18 cellular contexts compared by ENCODE assay signal in genomic region chr22:36565152-36565507, GRCh38. TPM values are rescaled to one million over a fixed set of nuclear protein-coding genes. Genes with fewer than 3 reads are reported as not detected.
DNase-seq lines count a peak whose midpoint lies in the region; ATAC-seq and TF ChIP-seq lines count a peak whose summit lies in the region.
"Had no signal": no experiment of that assay in that cellular context is flagged by ENCODE, and none has a peak within 500 bp of the region (broad histone marks: within the 10 kb centered on the region; RNA-seq: fewer than 3 reads in every experiment).

No MANE protein-coding gene starts in this region.

- BruUV-seq in HCT116 (replicated peaks; lab: Mats Ljungman, UMichigan), result no TSS peak

- H3K27ac Mint-ChIP-seq in GM23338, result no peak overlapping the region
- H3K27ac Mint-ChIP-seq: B cell; CD4-positive, alpha-beta T cell; CD8-positive, alpha-beta T cell had no signal

- no peak for TF ChIP-seq RAD21 in HCT116 (IDR thresholded peaks at IDR 0.05; ENCODE audit: low read depth)

- H3K4me1 Mint-ChIP-seq in GM23338, result peaks cover 39% of the 10 kb centered on the region

- H3K9me3 ChIP-seq in HCT116 (ENCODE audit: control insufficient read depth in 1 of 2, insufficient read depth in 1 of 2, low read depth in 1 of 2, low read length in 2 of 2) (no peaks in the 10 kb centered on the region), SJCRH30 (replicated peaks) (no peaks in the 10 kb centered on the region), osteoblast (ENCODE audit: low read depth, low read length) (no peaks in the 10 kb centered on the region)
- H3K9me3 ChIP-seq: BLaER1 treated with 17β-estradiol and CSF1 and Interleukin-3, amounts not matched to agents 10 nM and 100 nM; Caco-2 had no signal

- POLR2A ChIA-PET in HCT116 (lab: Charles Lee), result no interaction called here

- H3K27me3 ChIP-seq in GM23338 (ENCODE audit: insufficient read depth), result no peaks in the 10 kb centered on the region
- H3K27me3 ChIP-seq in HCT116 (ENCODE audit: insufficient read depth, low read length), result no peaks in the 10 kb centered on the region
- H3K27me3 ChIP-seq in SJCRH30, result no peaks in the 10 kb centered on the region
- peaks cover 16% of the 10 kb centered on the region for H3K27me3 ChIP-seq in osteoblast (ENCODE audit: insufficient read depth, low read length)

- H2AFZ ChIP-seq in GM23338 (peak overlapping the region; percentile 78), HCT116 (ENCODE audit: low read depth, low read length, poor library complexity, severe bottlenecking) (no peak overlapping the region), osteoblast (ENCODE audit: low read length) (no peak overlapping the region)

- H3K4me3 ChIP-seq in GM23338, result no peak overlapping the region
- H3K4me3 ChIP-seq in HCT116 (replicated peaks in 1 of 2; ENCODE audit: low read depth in 1 of 2, low read length in 2 of 2), result no peak overlapping the region
- H3K4me3 ChIP-seq in SJCRH30, result peak overlapping the region; percentile 53; the same call in 1 of the 2 replicates
- no peak overlapping the region for H3K4me3 ChIP-seq in osteoblast (ENCODE audit: insufficient read depth, low read length)
- H3K4me3 ChIP-seq: BLaER1 treated with 17β-estradiol and CSF1 and Interleukin-3, amounts not matched to agents 10 nM and 100 nM had no signal

- no peaks in the 10 kb centered on the region for H3K9me3 Mint-ChIP-seq in GM23338
- H3K9me3 Mint-ChIP-seq: CD4-positive, alpha-beta T cell; CD8-positive, alpha-beta T cell had no signal

- no peaks in the 10 kb centered on the region; the same call in 1 of the 2 replicates for H3F3A ChIP-seq in GM23338 (replicated peaks; ENCODE audit: low read depth)

- H3K4me1 ChIP-seq in GM23338 (ENCODE audit: insufficient read depth) (peaks cover 32% of the 10 kb centered on the region), HCT116 (ENCODE audit: control insufficient read depth in 1 of 2, insufficient read depth in 2 of 2, low read length in 2 of 2) (peaks cover 10 to 39% of the 10 kb centered on the region in 2 experiments; a peak in 3 of 4 replicates), SJCRH30 (peaks cover 14% of the 10 kb centered on the region), osteoblast (ENCODE audit: insufficient read depth, low read length) (peaks cover 6% of the 10 kb centered on the region)
- H3K4me1 ChIP-seq: Caco-2 had no signal

- CTCF ChIA-PET in HCT116 (lab: Charles Lee), result interaction anchor here (1.0 kb wide), 1 partner anchor 12 kb away, joined by 3 read pairs; no protein-coding TSS in a partner anchor

- intact Hi-C loops in HCT116 (cut with micrococcal nuclease), result no loop called here

- no peak for TF ChIP-seq POLR2A in HCT116 (IDR thresholded peaks at IDR 0.05; ENCODE audit: borderline replicate concordance, extremely low read depth, insufficient read depth, insufficient read length)

- ATAC-seq in GM23338 (no peak), HCT116 (no peak), SK-N-SH treated with all-trans-retinoic acid at 6 μM for 48 hours (no peak)
- ATAC-seq: CD8-positive, alpha-beta T cell had no signal

- no peaks in the 10 kb centered on the region for H3K36me3 Mint-ChIP-seq in GM23338 (ENCODE audit: low read depth)
- H3K36me3 Mint-ChIP-seq: CD8-positive, alpha-beta T cell had no signal

- RAD21 ChIA-PET in HCT116 (lab: Charles Lee; ENCODE audit: low non-redundant PET in 1 of 2, low total read pairs in 2 of 2, uncharacterized antibody in 2 of 2, unreplicated experiment in 2 of 2), result no interaction called here

- H3K27me3 Mint-ChIP-seq in GM23338 (ENCODE audit: insufficient read depth, low read depth, poor library complexity), result peaks cover 19% of the 10 kb centered on the region

- H3K4me2 ChIP-seq in GM23338 (no peak overlapping the region), HCT116 (ENCODE audit: low read length) (peak overlapping the region; percentile 37; the same call in 1 of the 2 replicates), osteoblast (ENCODE audit: insufficient read depth, low read length) (no peak overlapping the region)
- H3K4me2 ChIP-seq: BLaER1 treated with 17β-estradiol and CSF1 and Interleukin-3, amounts not matched to agents 10 nM and 100 nM had no signal

- TF ChIP-seq CTCF in GM23338 (conservative IDR thresholded peaks at IDR 0.05; ENCODE audit: low read depth in 2 of 2), result no peak
- TF ChIP-seq CTCF in HCT116 (IDR thresholded peaks at IDR 0.05 in 2 of 3, conservative IDR thresholded peaks at IDR 0.05 in 1 of 3; ENCODE audit: borderline replicate concordance in 1 of 3, insufficient read depth in 1 of 3, low read depth in 2 of 3, low read length in 2 of 3), result no peak
- no peak for TF ChIP-seq CTCF in osteoblast (IDR thresholded peaks at IDR 0.05; ENCODE audit: extremely low read depth, low read depth, low read length)

- no peaks in the 10 kb centered on the region for H3K79me2 ChIP-seq in GM23338 (replicated peaks; ENCODE audit: insufficient read depth)
- H3K79me2 ChIP-seq in HCT116 (ENCODE audit: insufficient read depth, low read length), result no peaks in the 10 kb centered on the region
- H3K79me2 ChIP-seq in osteoblast (ENCODE audit: insufficient read depth, low read length), result no peaks in the 10 kb centered on the region

- no peak overlapping the region for H3K9ac ChIP-seq in HCT116 (ENCODE audit: low read length)
- H3K9ac ChIP-seq: BLaER1 treated with 17β-estradiol and CSF1 and Interleukin-3, amounts not matched to agents 10 nM and 100 nM had no signal

- no peaks in the 10 kb centered on the region for H3K36me3 ChIP-seq in GM23338 (ENCODE audit: insufficient read depth)
- no peaks in the 10 kb centered on the region for H3K36me3 ChIP-seq in HCT116 (ENCODE audit: control insufficient read depth in 1 of 2, insufficient read depth in 2 of 2, low read length in 2 of 2)
- H3K36me3 ChIP-seq in SJCRH30, result no peaks in the 10 kb centered on the region
- H3K36me3 ChIP-seq in osteoblast (ENCODE audit: insufficient read depth, low read length), result no peaks in the 10 kb centered on the region
- H3K36me3 ChIP-seq: BLaER1 treated with 17β-estradiol and CSF1 and Interleukin-3, amounts not matched to agents 10 nM and 100 nM had no signal

- H4K20me1 ChIP-seq in GM23338 (replicated peaks; ENCODE audit: insufficient read depth) (no peaks in the 10 kb centered on the region), HCT116 (ENCODE audit: insufficient read depth) (no peaks in the 10 kb centered on the region), osteoblast (ENCODE audit: insufficient read depth, low read length) (no peaks in the 10 kb centered on the region)
- H4K20me1 ChIP-seq: BLaER1 treated with 17β-estradiol and CSF1 and Interleukin-3, amounts not matched to agents 10 nM and 100 nM had no signal

- DNase-seq in GM23338 (ENCODE audit: low spot score) (no peak), HCT116 (ENCODE audit: low read depth, low spot score) (no peak), SJCRH30 (no peak), osteoblast (ENCODE audit: insufficient read length, low spot score, missing footprints) (peak; percentile 25), AG20443 (ENCODE audit: low spot score) (no peak)
- DNase-seq in activated naive CD4-positive, alpha-beta T cell (lab: John Stamatoyannopoulos, UW), result no peak
- DNase-seq: ACHN; AML-193; Caco-2; Calu3; CD4-positive, alpha-beta T cell; CD8-positive, alpha-beta T cell; DMS79 treated with DMSO at 0.1 percent for 48 hours; GF-D8 had no signal

- no peak overlapping the region for H3K4me3 Mint-ChIP-seq in GM23338
- H3K4me3 Mint-ChIP-seq: B cell; CD4-positive, alpha-beta T cell; CD8-positive, alpha-beta T cell had no signal

- H3K27ac ChIP-seq in GM23338 (ENCODE audit: low read depth), result no peak overlapping the region
- H3K27ac ChIP-seq in HCT116 (ENCODE audit: low read depth, low read length), result no peak overlapping the region
- H3K27ac ChIP-seq in SJCRH30, result peak overlapping the region; percentile 79
- H3K27ac ChIP-seq in osteoblast (ENCODE audit: low read depth, low read length), result no peak overlapping the region
- H3K27ac ChIP-seq: BLaER1 treated with 17β-estradiol and CSF1 and Interleukin-3, amounts not matched to agents 10 nM and 100 nM; C4-2B had no signal

- H3K9me2 ChIP-seq in GM23338 (ENCODE audit: insufficient read depth) (no peaks in the 10 kb centered on the region), HCT116 (ENCODE audit: insufficient read depth) (no peaks in the 10 kb centered on the region)

TF ChIP-seq in GM23338, 12 proteins besides CTCF, POLR2A, EP300 and RAD21 (continues in another document):
- TF ChIP-seq EZH2phosphoT487 (IDR thresholded peaks at IDR 0.05; ENCODE audit: unreplicated experiment) (no peak), JUNB (IDR thresholded peaks at IDR 0.05; ENCODE audit: unreplicated experiment) (no peak), NANOG (IDR thresholded peaks at IDR 0.05; ENCODE audit: borderline replicate concordance) (no peak), EZH2 (IDR thresholded peaks at IDR 0.05; ENCODE audit: low read depth, unreplicated experiment) (no peak)

TF ChIP-seq in HCT116, 20 proteins besides CTCF, POLR2A, EP300 and RAD21 (continues in another document):
- TF ChIP-seq TCF7L2 (IDR thresholded peaks at IDR 0.05; ENCODE audit: borderline replicate concordance, extremely low read depth, insufficient read depth, insufficient read length), result no peak
- TF ChIP-seq CEBPB (IDR thresholded peaks at IDR 0.05; ENCODE audit: low read depth), result no peak

TF ChIP-seq in SK-N-SH treated with all-trans-retinoic acid at 6 μM for 48 hours, 23 proteins besides CTCF, POLR2A, EP300 and RAD21 (continues in another document):
- TF ChIP-seq ZFP3 (CRISPR knock-in tag; IDR thresholded peaks at IDR 0.05), result no peak

RNA-seq across cellular contexts. Expression of gene EIF3D, which starts 36.2 kb away (rescaled TPM):
- 360 and 381 TPM in 2 replicates for total RNA-seq in GM23338 (2014; rRNA removed; shearing (Covaris generic))
- polyA plus RNA-seq in GM23338 (2016; fragmentation: Nextera tagmentation; extraction: Ambion mirVana), result 148 and 149 TPM in 2 replicates
- total RNA-seq in HCT116 (2021; ENCODE audit: unreplicated experiment) (306 TPM), osteoblast (393 and 412 TPM in 2 replicates)
- polyA plus RNA-seq in HCT116 (2012), result 481 and 557 TPM in 2 replicates
- total RNA-seq in SJCRH30 (2014; rRNA removed; shearing (Covaris generic)), result 211 and 216 TPM in 2 replicates

RNA-seq across cellular contexts. Expression of gene FOXRED2, which starts 58.3 kb away (rescaled TPM):
- 38.3 and 47.5 TPM in 2 replicates for total RNA-seq in GM23338 (2014; rRNA removed; shearing (Covaris generic))
- 11.5 and 12.7 TPM in 2 replicates for polyA plus RNA-seq in GM23338 (2016; fragmentation: Nextera tagmentation; extraction: Ambion mirVana)
- 19.9 TPM for total RNA-seq in HCT116 (2021; ENCODE audit: unreplicated experiment)
- polyA plus RNA-seq in HCT116 (2012), result 7.2 and 7.6 TPM in 2 replicates
- total RNA-seq in SJCRH30 (2014; rRNA removed; shearing (Covaris generic)), result 16.9 and 20.9 TPM in 2 replicates
- total RNA-seq in osteoblast, result 15.9 and 16.3 TPM in 2 replicates
